8 cellular contexts compared by ENCODE assay signal in the genomic region with DNA sequence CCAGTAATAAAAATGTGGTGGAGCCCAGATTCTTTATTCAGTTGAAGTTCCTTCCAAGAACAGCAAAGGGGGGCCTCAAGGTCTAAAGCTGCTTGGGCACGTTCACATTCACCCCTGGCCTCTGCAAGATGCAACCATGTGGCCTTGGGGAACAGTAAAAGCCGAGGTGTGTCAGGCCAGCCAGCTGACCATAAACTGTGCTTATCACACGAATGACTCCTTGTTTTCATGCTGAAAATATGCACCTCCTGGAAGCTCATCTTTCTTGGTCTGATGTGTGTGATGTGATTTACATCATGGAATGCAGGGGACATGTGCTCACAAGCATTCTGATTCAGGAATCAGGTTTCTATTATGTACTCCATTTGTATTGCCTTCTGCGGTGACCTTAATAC.
DNase-seq lines count a peak whose midpoint lies in the region; ATAC-seq and TF ChIP-seq lines count a peak whose summit lies in the region.
"Had no signal": no experiment of that assay in that cellular context is flagged by ENCODE, and none has a peak within 500 bp of the region (broad histone marks: within the 10 kb centered on the region; RNA-seq: fewer than 3 reads in every experiment).

No MANE protein-coding gene starts in this region.

- H3K9me3 ChIP-seq in HEK293 (ENCODE audit: control insufficient read depth, insufficient read depth, low read depth, low read length) (no peaks in the 10 kb centered on the region), uterus (no peaks in the 10 kb centered on the region)

- intact Hi-C loops in uterus (cut with DNase I; ENCODE audit: low total_unique reads) (no loop called here), posterior cingulate gyrus (cut with DNase I) (no loop called here)

- CTCF ChIA-PET in HEK293 (lab: Yijun Ruan, JAX): interaction anchor here (1.3 kb wide), 1 partner anchor 21 kb away, joined by 4 read pairs; no protein-coding TSS in a partner anchor

- H3K36me3 ChIP-seq in HEK293 (ENCODE audit: control insufficient read depth in 2 of 2, insufficient read depth in 1 of 2, low read length in 2 of 2): no peaks in the 10 kb centered on the region
- H3K36me3 ChIP-seq in uterus: no peaks in the 10 kb centered on the region

- POLR2A ChIA-PET in HEK293 (lab: Yijun Ruan, JAX): interaction anchor here (0.9 to 1.8 kb wide), 2 partner anchors 9 to 213 kb away, joined by 3 to 4 read pairs; no protein-coding TSS in a partner anchor

- TF ChIP-seq POLR2A in uterus (IDR thresholded peaks at IDR 0.05): no peak

- DNase-seq in amniotic epithelial cell (ENCODE audit: low read depth) (peak; percentile 98), kidney tubule cell (ENCODE audit: low spot score) (peak; percentile 96), uterus (peak in 1 of 2 donors; percentile 24), posterior cingulate gyrus (no peak)
- DNase-seq: NCI-H1417 treated with DMSO at 0.1 percent for 48 hours had no signal

- TF ChIP-seq CTCF in HEK293 (tag by site-specific recombination; IDR thresholded peaks at IDR 0.05): no peak
- TF ChIP-seq CTCF in uterus (IDR thresholded peaks at IDR 0.05): no peak

- H3K4me1 ChIP-seq in HEK293 (ENCODE audit: control insufficient read depth, insufficient read depth, low read length): peaks cover 5% of the 10 kb centered on the region
- no peaks in the 10 kb centered on the region for H3K4me1 ChIP-seq in uterus

- H3K27ac ChIP-seq in HEK293 (ENCODE audit: extremely low read depth, low read depth, low read length) (no peak overlapping the region), uterus (peak overlapping the region; percentile 42 to 56)

- H3K27me3 ChIP-seq in uterus: no peaks in the 10 kb centered on the region

- ATAC-seq in GM19023 (IDR thresholded peaks at IDR 0.05; ENCODE audit: unreplicated experiment): no peak
- ATAC-seq in GM21528 (IDR thresholded peaks at IDR 0.05; ENCODE audit: low FRiP score, unreplicated experiment): no peak

- H3K4me3 ChIP-seq in HEK293 (ENCODE audit: low read depth, low read length) (no peak overlapping the region), uterus (no peak overlapping the region)

TF ChIP-seq in HEK293, 187 proteins besides CTCF, POLR2A, EP300 and RAD21 (continues in another document):
- no peak for TF ChIP-seq ZNF211 (tag by site-specific recombination; IDR thresholded peaks at IDR 0.05; ENCODE audit: low read depth)
- no peak for TF ChIP-seq BCL11B (tag by site-specific recombination; IDR thresholded peaks at IDR 0.05; ENCODE audit: low read depth)
- TF ChIP-seq, protein P1, sequence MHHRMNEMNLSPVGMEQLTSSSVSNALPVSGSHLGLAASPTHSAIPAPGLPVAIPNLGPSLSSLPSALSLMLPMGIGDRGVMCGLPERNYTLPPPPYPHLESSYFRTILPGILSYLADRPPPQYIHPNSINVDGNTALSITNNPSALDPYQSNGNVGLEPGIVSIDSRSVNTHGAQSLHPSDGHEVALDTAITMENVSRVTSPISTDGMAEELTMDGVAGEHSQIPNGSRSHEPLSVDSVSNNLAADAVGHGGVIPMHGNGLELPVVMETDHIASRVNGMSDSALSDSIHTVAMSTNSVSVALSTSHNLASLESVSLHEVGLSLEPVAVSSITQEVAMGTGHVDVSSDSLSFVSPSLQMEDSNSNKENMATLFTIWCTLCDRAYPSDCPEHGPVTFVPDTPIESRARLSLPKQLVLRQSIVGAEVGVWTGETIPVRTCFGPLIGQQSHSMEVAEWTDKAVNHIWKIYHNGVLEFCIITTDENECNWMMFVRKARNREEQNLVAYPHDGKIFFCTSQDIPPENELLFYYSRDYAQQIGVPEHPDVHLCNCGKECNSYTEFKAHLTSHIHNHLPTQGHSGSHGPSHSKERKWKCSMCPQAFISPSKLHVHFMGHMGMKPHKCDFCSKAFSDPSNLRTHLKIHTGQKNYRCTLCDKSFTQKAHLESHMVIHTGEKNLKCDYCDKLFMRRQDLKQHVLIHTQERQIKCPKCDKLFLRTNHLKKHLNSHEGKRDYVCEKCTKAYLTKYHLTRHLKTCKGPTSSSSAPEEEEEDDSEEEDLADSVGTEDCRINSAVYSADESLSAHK (tag by site-specific recombination; IDR thresholded peaks at IDR 0.05): no peak
- TF ChIP-seq ZNF324 (tag by site-specific recombination; IDR thresholded peaks at IDR 0.05): no peak
- no peak for TF ChIP-seq ZNF791 (tag by site-specific recombination; IDR thresholded peaks at IDR 0.05)
- TF ChIP-seq GLI2 (tag by site-specific recombination; IDR thresholded peaks at IDR 0.05; ENCODE audit: borderline replicate concordance, low read depth): no peak
- TF ChIP-seq ZNF292 (tag by site-specific recombination; IDR thresholded peaks at IDR 0.05; ENCODE audit: borderline replicate concordance, low read depth): no peak
- TF ChIP-seq ZNF558 (tag by site-specific recombination; IDR thresholded peaks at IDR 0.05): no peak
- 0 out of 2 replicates have a peak, but pooled peaks have one; percentile 36 for TF ChIP-seq TRIM28 (IDR thresholded peaks at IDR 0.05; ENCODE audit: borderline replicate concordance, low read length)
- no peak for TF ChIP-seq ZNF239 (tag by site-specific recombination; IDR thresholded peaks at IDR 0.05)
- TF ChIP-seq, protein P2, sequence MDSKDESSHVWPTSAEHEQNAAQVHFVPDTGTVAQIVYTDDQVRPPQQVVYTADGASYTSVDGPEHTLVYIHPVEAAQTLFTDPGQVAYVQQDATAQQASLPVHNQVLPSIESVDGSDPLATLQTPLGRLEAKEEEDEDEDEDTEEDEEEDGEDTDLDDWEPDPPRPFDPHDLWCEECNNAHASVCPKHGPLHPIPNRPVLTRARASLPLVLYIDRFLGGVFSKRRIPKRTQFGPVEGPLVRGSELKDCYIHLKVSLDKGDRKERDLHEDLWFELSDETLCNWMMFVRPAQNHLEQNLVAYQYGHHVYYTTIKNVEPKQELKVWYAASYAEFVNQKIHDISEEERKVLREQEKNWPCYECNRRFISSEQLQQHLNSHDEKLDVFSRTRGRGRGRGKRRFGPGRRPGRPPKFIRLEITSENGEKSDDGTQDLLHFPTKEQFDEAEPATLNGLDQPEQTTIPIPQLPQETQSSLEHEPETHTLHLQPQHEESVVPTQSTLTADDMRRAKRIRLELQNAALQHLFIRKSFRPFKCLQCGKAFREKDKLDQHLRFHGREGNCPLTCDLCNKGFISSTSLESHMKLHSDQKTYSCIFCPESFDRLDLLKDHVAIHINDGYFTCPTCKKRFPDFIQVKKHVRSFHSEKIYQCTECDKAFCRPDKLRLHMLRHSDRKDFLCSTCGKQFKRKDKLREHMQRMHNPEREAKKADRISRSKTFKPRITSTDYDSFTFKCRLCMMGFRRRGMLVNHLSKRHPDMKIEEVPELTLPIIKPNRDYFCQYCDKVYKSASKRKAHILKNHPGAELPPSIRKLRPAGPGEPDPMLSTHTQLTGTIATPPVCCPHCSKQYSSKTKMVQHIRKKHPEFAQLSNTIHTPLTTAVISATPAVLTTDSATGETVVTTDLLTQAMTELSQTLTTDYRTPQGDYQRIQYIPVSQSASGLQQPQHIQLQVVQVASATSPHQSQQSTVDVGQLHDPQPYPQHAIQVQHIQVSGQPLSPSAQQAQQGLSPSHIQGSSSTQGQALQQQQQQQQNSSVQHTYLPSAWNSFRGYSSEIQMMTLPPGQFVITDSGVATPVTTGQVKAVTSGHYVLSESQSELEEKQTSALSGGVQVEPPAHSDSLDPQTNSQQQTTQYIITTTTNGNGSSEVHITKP (tag by site-specific recombination; IDR thresholded peaks at IDR 0.05): peak; percentile 87
- TF ChIP-seq HOXD13 (CRISPR knock-in tag; IDR thresholded peaks at IDR 0.05; ENCODE audit: borderline replicate concordance): peak; percentile 78; the same call in 1 of the 2 replicates
- TF ChIP-seq REPIN1 (tag by site-specific recombination; IDR thresholded peaks at IDR 0.05; ENCODE audit: low read depth): no peak
- no peak for TF ChIP-seq ZNF121 (tag by site-specific recombination; IDR thresholded peaks at IDR 0.05)
- TF ChIP-seq ZBTB26 (tag by site-specific recombination; optimal IDR thresholded peaks at IDR 0.05): no peak
- TF ChIP-seq ZEB2 (tag by site-specific recombination; IDR thresholded peaks at IDR 0.05): no peak
- TF ChIP-seq ZNF248 (tag by site-specific recombination; IDR thresholded peaks at IDR 0.05): no peak
- 0 out of 2 replicates have a peak, but pooled peaks have one; percentile 11 for TF ChIP-seq ZNF629 (tag by site-specific recombination; IDR thresholded peaks at IDR 0.05)
- no peak for TF ChIP-seq GLI4 (tag by site-specific recombination; IDR thresholded peaks at IDR 0.05)
- TF ChIP-seq ZNF24 (tag by site-specific recombination; IDR thresholded peaks at IDR 0.05): no peak
- no peak for TF ChIP-seq ZNF692 (tag by site-specific recombination; IDR thresholded peaks at IDR 0.05)
- no peak for TF ChIP-seq KLF10 (tag by site-specific recombination; IDR thresholded peaks at IDR 0.05)
- TF ChIP-seq SCRT2 (tag by site-specific recombination; IDR thresholded peaks at IDR 0.05): no peak
- no peak for TF ChIP-seq ZNF169 (tag by site-specific recombination; IDR thresholded peaks at IDR 0.05)
- 0 out of 2 replicates have a peak, but pooled peaks have one; percentile 16 for TF ChIP-seq ZXDB (tag by site-specific recombination; IDR thresholded peaks at IDR 0.05)
- peak; percentile 80 for TF ChIP-seq GLIS1 (tag by site-specific recombination; IDR thresholded peaks at IDR 0.05)

Comparison
In these comparisons a context has a peak if more than half of its experiments do, and no peak if none do; other contexts are left out.
1. DNase-seq: peak in amniotic epithelial cell (single experiment) and kidney tubule cell (single experiment); none in posterior cingulate gyrus (0 of 10).